ENCODE assay signal across 28 cellular contexts in genomic region chr14:33126433-33126832, GRCh38.
"Had no signal": no experiment of that assay in that cellular context is flagged by ENCODE, and none has a peak within 500 bp of the region (broad histone marks: within the 10 kb centered on the region; RNA-seq: fewer than 3 reads in every experiment).

No MANE protein-coding gene starts in this region.

- H3K27ac ChIP-seq: colonic mucosa, foreskin keratinocyte, gastroesophageal sphincter, heart left ventricle, hepatocyte, left lung, prostate gland, right atrium auricular region, suprapubic skin, transverse colon had no signal

- H3K4me3 Mint-ChIP-seq: dendritic cell treated with granulocyte-macrophage colony-stimulating factor and Interleukin-4, amounts not matched to agents 40 ng/mL and 50 ng/mL, for 4 days; endodermal cell; naive thymus-derived CD4-positive, alpha-beta T cell; nephron; stimulated activated naive CD8-positive, alpha-beta T cell treated with anti-CD3 and anti-CD28 coated beads, Interleukin-15, amount 100 ng/mL, for 72 hours had no signal

- H2AFZ ChIP-seq: hepatocyte had no signal

- H3K9me3 Mint-ChIP-seq: dendritic cell treated with granulocyte-macrophage colony-stimulating factor and Interleukin-4, amounts not matched to agents 40 ng/mL and 50 ng/mL, for 4 days; endodermal cell; nephron had no signal

- H3K27me3 Mint-ChIP-seq: dendritic cell treated with granulocyte-macrophage colony-stimulating factor and Interleukin-4, amounts not matched to agents 40 ng/mL and 50 ng/mL, for 4 days; naive thymus-derived CD4-positive, alpha-beta T cell; stimulated activated naive CD8-positive, alpha-beta T cell treated with anti-CD3 and anti-CD28 coated beads, Interleukin-15, amount 100 ng/mL, for 72 hours had no signal

- H3K4me1 ChIP-seq: colonic mucosa, gastroesophageal sphincter, heart left ventricle, left lung, prostate gland, right atrium auricular region, suprapubic skin, transverse colon had no signal

- H3K4me1 Mint-ChIP-seq: naive thymus-derived CD4-positive, alpha-beta T cell; nephron; stimulated activated naive CD8-positive, alpha-beta T cell treated with anti-CD3 and anti-CD28 coated beads, Interleukin-15, amount 100 ng/mL, for 72 hours had no signal

- H3K9me3 ChIP-seq: colonic mucosa, gastroesophageal sphincter, heart left ventricle, left lung, prostate gland, right atrium auricular region, suprapubic skin, transverse colon had no signal

- H3K27me3 ChIP-seq: colonic mucosa, foreskin keratinocyte, gastroesophageal sphincter, heart left ventricle, hepatocyte, left lung, right atrium auricular region, suprapubic skin, transverse colon had no signal

- H3K79me2 ChIP-seq: hepatocyte had no signal

- H3K4me3 ChIP-seq: colonic mucosa, gastroesophageal sphincter, heart left ventricle, hepatocyte, left lung, prostate gland, right atrium auricular region, smooth muscle cell, suprapubic skin, transverse colon had no signal

- H3K36me3 Mint-ChIP-seq: naive thymus-derived CD4-positive, alpha-beta T cell had no signal

- H3K27ac Mint-ChIP-seq: dendritic cell treated with granulocyte-macrophage colony-stimulating factor and Interleukin-4, amounts not matched to agents 40 ng/mL and 50 ng/mL, for 4 days; endodermal cell; naive thymus-derived CD4-positive, alpha-beta T cell; nephron; stimulated activated naive CD8-positive, alpha-beta T cell treated with anti-CD3 and anti-CD28 coated beads, Interleukin-15, amount 100 ng/mL, for 72 hours had no signal

- H3K36me3 ChIP-seq: colonic mucosa, gastroesophageal sphincter, heart left ventricle, left lung, prostate gland, right atrium auricular region, suprapubic skin, transverse colon had no signal

- DNase-seq: colonic mucosa; effector CD8-positive, alpha-beta T cell; endodermal cell; foreskin keratinocyte; heart left ventricle; left cardiac atrium; left lung; mesendoderm; midbrain; naive thymus-derived CD4-positive, alpha-beta T cell; nucleus accumbens; stimulated activated CD4-positive, alpha-beta T cell treated with anti-CD3 and anti-CD28 coated beads, Interleukin-12 subunit alpha, Interleukin-12 subunit beta, amount 100 ng/mL, for 4 hours; stimulated activated CD4-positive, alpha-beta T cell treated with anti-CD3 and anti-CD28 coated beads, Interleukin-1b, Interleukin-23, amount 100 ng/mL, for 48 hours; stimulated activated CD4-positive, alpha-beta T cell treated with anti-CD3 and anti-CD28 coated beads, Interleukin-4, amount 100 ng/mL, for 1 hour; stimulated activated CD8-positive, alpha-beta memory T cell treated with anti-CD3 and anti-CD28 coated beads, Interleukin-4, amount 100 ng/mL, for 48 hours; stimulated activated naive CD4-positive, alpha-beta T cell; stimulated activated naive CD8-positive, alpha-beta T cell treated with anti-CD3 and anti-CD28 coated beads, Interleukin-15, amount 100 ng/mL, for 72 hours; transverse colon had no signal

- H3K4me2 ChIP-seq: hepatocyte had no signal

- ATAC-seq: esophagus mucosa; foreskin keratinocyte; gastroesophageal sphincter; heart left ventricle; left cardiac atrium; left lung; naive thymus-derived CD4-positive, alpha-beta T cell; sciatic nerve; stimulated activated naive CD8-positive, alpha-beta T cell treated with anti-CD3 and anti-CD28 coated beads, Interleukin-15, amount 100 ng/mL, for 72 hours had no signal
